16 cellular contexts compared by ENCODE assay signal in the genomic region with DNA sequence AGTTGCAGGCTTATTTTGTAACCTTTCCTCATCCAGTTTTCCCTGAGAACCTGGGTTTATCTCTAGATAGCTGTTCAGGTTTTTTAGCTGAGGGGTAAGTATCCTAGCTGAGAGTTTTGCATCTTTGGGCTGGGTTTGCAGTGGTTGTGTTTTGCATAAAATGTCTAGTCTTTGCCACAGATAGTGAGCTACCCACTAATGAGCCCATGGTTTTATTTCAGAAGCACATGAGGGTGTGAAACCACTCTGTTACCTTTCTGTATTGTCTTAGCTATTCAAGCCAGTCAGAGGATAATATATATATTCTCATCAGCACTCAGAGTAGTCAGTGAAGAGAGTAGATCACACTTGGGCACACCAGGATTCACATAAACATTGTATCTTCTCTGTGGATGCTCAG. TPM values are rescaled to one million over a fixed set of nuclear protein-coding genes. Genes with fewer than 3 reads are reported as not detected.
A peak's percentile ranks its signal among the peaks of the same experiment; 100 is the strongest.
DNase-seq lines count a peak whose midpoint lies in the region; ATAC-seq and TF ChIP-seq lines count a peak whose summit lies in the region.
"Had no signal": no experiment of that assay in that cellular context is flagged by ENCODE, and none has a peak within 500 bp of the region (broad histone marks: within the 10 kb centered on the region; RNA-seq: fewer than 3 reads in every experiment).

No MANE protein-coding gene starts in this region.

- no peak for DNase-seq in NCI-H446 treated with DMSO at 0.1 percent for 48 hours (lab: John Stamatoyannopoulos, UW)
- no peak for DNase-seq in spleen
- DNase-seq in NOMO-1 treated with dmso at 0.1 percent for 144 hours (lab: John Stamatoyannopoulos, UW; ENCODE audit: unreplicated experiment): no peak
- DNase-seq: activated CD8-positive, alpha-beta memory T cell treated with anti-CD3 and anti-CD28 coated beads, Interleukin-2, amount 10 ng/mL, durations not matched to agents 7 days and 5 days; colonic mucosa; DMS53; MG63; NCI-H2227 treated with DMSO at 0.1 percent for 48 hours; T1000 had no signal

- intact Hi-C loops in spleen (cut with DNase I; ENCODE audit: low total_unique reads): no loop called here

- no peak overlapping the region for H3K4me3 ChIP-seq in spleen
- H3K4me3 ChIP-seq: colonic mucosa, MG63, vagina had no signal

- peaks cover 0 to 54% (median 0%) of the 10 kb centered on the region in 6 donors for H3K36me3 ChIP-seq in spleen
- H3K36me3 ChIP-seq: colonic mucosa, MG63, vagina had no signal

- H3K4me1 ChIP-seq in spleen: peaks cover 0 to 11% (median 2%) of the 10 kb centered on the region in 6 donors
- H3K4me1 ChIP-seq: colonic mucosa had no signal

- peak; percentile 71 for ATAC-seq in GM18499 (IDR thresholded peaks at IDR 0.05; ENCODE audit: insufficient read depth, unreplicated experiment)
- peak; percentile 55 for ATAC-seq in GM19328 (IDR thresholded peaks at IDR 0.05; ENCODE audit: unreplicated experiment)
- ATAC-seq in HG02678 (IDR thresholded peaks at IDR 0.05; ENCODE audit: unreplicated experiment): peak; percentile 72
- ATAC-seq in HG03432 (IDR thresholded peaks at IDR 0.05; ENCODE audit: unreplicated experiment): peak; percentile 83
- ATAC-seq in GM21526 (IDR thresholded peaks at IDR 0.05; ENCODE audit: low FRiP score, unreplicated experiment): no peak

- no peaks in the 10 kb centered on the region for H3K27me3 ChIP-seq in spleen (replicated peaks in 1 of 7)
- H3K27me3 ChIP-seq: colonic mucosa, MG63, vagina had no signal

- TF ChIP-seq CTCF in spleen (IDR thresholded peaks at IDR 0.05 in 8 of 11, conservative IDR thresholded peaks at IDR 0.05 in 3 of 11): no peak

- no peak for TF ChIP-seq POLR2A in spleen (IDR thresholded peaks at IDR 0.05)

- H3K27ac ChIP-seq in spleen: no peak overlapping the region
- H3K27ac ChIP-seq: colonic mucosa, vagina had no signal

- H3K9me3 ChIP-seq in spleen: peaks cover 3 to 16% (median 13%) of the 10 kb centered on the region in 8 donors
- H3K9me3 ChIP-seq: colonic mucosa, vagina had no signal

RNA-seq across cellular contexts. Expression of gene TXNDC2, which starts 24.6 kb away (rescaled TPM):
- under 1 TPM in 5 of 7 donors, not detected in 2; 0.37 to 0.93 (median 0.43) TPM for total RNA-seq in spleen
- polyA plus RNA-seq in spleen: under 1 TPM in 1 of 3 donors, not detected in 2; 0.03 TPM
- total RNA-seq: activated CD8-positive, alpha-beta memory T cell treated with anti-CD3 and anti-CD28 coated beads, Interleukin-2, amount 10 ng/mL, durations not matched to agents 7 days and 5 days; colonic mucosa; fibroblast of lung had no signal

RNA-seq across cellular contexts. Expression of gene VAPA, which starts 52.7 kb away (rescaled TPM):
- total RNA-seq in spleen: 100 to 1,000 TPM; 141 to 290 (median 205) TPM
- 10 to 100 TPM; 53.1 to 92.5 (median 92.5) TPM for polyA plus RNA-seq in spleen
